12 cellular contexts compared by ENCODE assay signal in genomic region chr4:95544433-95545103, GRCh38. TPM values are rescaled to one million over a fixed set of nuclear protein-coding genes. Genes with fewer than 3 reads are reported as not detected.
A peak's percentile ranks its signal among the peaks of the same experiment; 100 is the strongest.
DNase-seq lines count a peak whose midpoint lies in the region; ATAC-seq and TF ChIP-seq lines count a peak whose summit lies in the region.
"Had no signal": no experiment of that assay in that cellular context is flagged by ENCODE, and none has a peak within 500 bp of the region (broad histone marks: within the 10 kb centered on the region; RNA-seq: fewer than 3 reads in every experiment).

No MANE protein-coding gene starts in this region.

- DNase-seq in NB4 (ENCODE audit: low read depth) (no peak), inferior parietal cortex (ENCODE audit: extremely low spot score) (peak; percentile 70), testis (peak; percentile 36)
- no peak for DNase-seq in naive thymus-derived CD8-positive, alpha-beta T cell
- DNase-seq: activated CD4-positive, alpha-beta T cell treated with anti-CD3 and anti-CD28 coated beads for 48 hours; activated gamma-delta T cell; NCI-H510A had no signal

- no peak overlapping the region for H3K4me3 Mint-ChIP-seq in naive thymus-derived CD8-positive, alpha-beta T cell

- TF ChIP-seq POLR2A in NB4 (IDR thresholded peaks at IDR 0.05; ENCODE audit: extremely low read depth, insufficient read length) = no peak
- no peak for TF ChIP-seq POLR2A in testis (IDR thresholded peaks at IDR 0.05)

- TF ChIP-seq CTCF in NB4 (IDR thresholded peaks at IDR 0.05; ENCODE audit: low read depth, low read length) (no peak), testis (IDR thresholded peaks at IDR 0.05) (peak in 2 of 3 experiments; percentile 31 to 46)

- H3K4me1 Mint-ChIP-seq in naive thymus-derived CD8-positive, alpha-beta T cell = peaks cover 2 to 20% (median 11%) of the 10 kb centered on the region in 4 donors

- peaks cover 17% of the 10 kb centered on the region for H3K4me1 ChIP-seq in testis

- H3K9me3 ChIP-seq in testis = no peaks in the 10 kb centered on the region

- H3K27me3 Mint-ChIP-seq in naive thymus-derived CD8-positive, alpha-beta T cell = peaks cover 11 to 31% (median 25%) of the 10 kb centered on the region in 5 donors

- intact Hi-C loops in testis (cut with DNase I; ENCODE audit: low total_unique reads) = no loop called here

- ATAC-seq in HG03175 (IDR thresholded peaks at IDR 0.05; ENCODE audit: unreplicated experiment) (no peak), HG03457 (IDR thresholded peaks at IDR 0.05; ENCODE audit: unreplicated experiment) (no peak)
- no peak for ATAC-seq in naive thymus-derived CD8-positive, alpha-beta T cell

- POLR2A ChIA-PET in naive thymus-derived CD8-positive, alpha-beta T cell (lab: Charles Lee) = no interaction called here

- no peaks in the 10 kb centered on the region for H3K36me3 ChIP-seq in testis (ENCODE audit: low read depth, missing control alignments)

- no peaks in the 10 kb centered on the region for H3K36me3 Mint-ChIP-seq in naive thymus-derived CD8-positive, alpha-beta T cell

- H3K4me3 ChIP-seq in NB4 (ENCODE audit: low read depth, low read length) (peak overlapping the region; percentile 70), testis (no peak overlapping the region)
- H3K4me3 ChIP-seq: SK-N-MC had no signal

- H3K9me3 Mint-ChIP-seq in naive thymus-derived CD8-positive, alpha-beta T cell = peaks cover 0 to 3% (median 0%) of the 10 kb centered on the region in 9 donors

- no peaks in the 10 kb centered on the region for H3K27me3 ChIP-seq in testis

- WGBS in testis, 2 donors = 58 to 62% methylated on average over 4 of the region's 4 CpGs

- peak overlapping the region; percentile 47 for H3K27ac ChIP-seq in angular gyrus (ENCODE audit: low read depth, low read length)
- H3K27ac ChIP-seq in testis = peak overlapping the region; percentile 8 to 92
- H3K27ac ChIP-seq: SK-N-MC had no signal

- no peak overlapping the region for H3K27ac Mint-ChIP-seq in naive thymus-derived CD8-positive, alpha-beta T cell

RNA-seq across cellular contexts. Expression of gene UNC5C, which starts 4.2 kb away (rescaled TPM):
- 10 to 100 TPM; 20.5 to 22.8 TPM for total RNA-seq in testis
- polyA plus RNA-seq in testis (ENCODE audit: insufficient read depth, low read depth, low replicate concordance) = 6.8 TPM
- total RNA-seq in naive thymus-derived CD8-positive, alpha-beta T cell = not detected
- polyA plus RNA-seq in naive thymus-derived CD8-positive, alpha-beta T cell = not detected
- total RNA-seq: dermis microvascular lymphatic vessel endothelial cell had no signal

Comparison
In these comparisons a context has a peak if more than half of its experiments do, and no peak if none do; other contexts are left out.
1. DNase-seq: peak in inferior parietal cortex (single experiment) and testis (single experiment); none in NB4 (single experiment) and naive thymus-derived CD8-positive, alpha-beta T cell (0 of 10).
2. RNA of gene UNC5C, which starts 4.2 kb away (total RNA-seq): 20.5 to 22.8 TPM in testis; not detected in naive thymus-derived CD8-positive, alpha-beta T cell; every median in the first group is over 10 times any median in the second.